In the genomic region with DNA sequence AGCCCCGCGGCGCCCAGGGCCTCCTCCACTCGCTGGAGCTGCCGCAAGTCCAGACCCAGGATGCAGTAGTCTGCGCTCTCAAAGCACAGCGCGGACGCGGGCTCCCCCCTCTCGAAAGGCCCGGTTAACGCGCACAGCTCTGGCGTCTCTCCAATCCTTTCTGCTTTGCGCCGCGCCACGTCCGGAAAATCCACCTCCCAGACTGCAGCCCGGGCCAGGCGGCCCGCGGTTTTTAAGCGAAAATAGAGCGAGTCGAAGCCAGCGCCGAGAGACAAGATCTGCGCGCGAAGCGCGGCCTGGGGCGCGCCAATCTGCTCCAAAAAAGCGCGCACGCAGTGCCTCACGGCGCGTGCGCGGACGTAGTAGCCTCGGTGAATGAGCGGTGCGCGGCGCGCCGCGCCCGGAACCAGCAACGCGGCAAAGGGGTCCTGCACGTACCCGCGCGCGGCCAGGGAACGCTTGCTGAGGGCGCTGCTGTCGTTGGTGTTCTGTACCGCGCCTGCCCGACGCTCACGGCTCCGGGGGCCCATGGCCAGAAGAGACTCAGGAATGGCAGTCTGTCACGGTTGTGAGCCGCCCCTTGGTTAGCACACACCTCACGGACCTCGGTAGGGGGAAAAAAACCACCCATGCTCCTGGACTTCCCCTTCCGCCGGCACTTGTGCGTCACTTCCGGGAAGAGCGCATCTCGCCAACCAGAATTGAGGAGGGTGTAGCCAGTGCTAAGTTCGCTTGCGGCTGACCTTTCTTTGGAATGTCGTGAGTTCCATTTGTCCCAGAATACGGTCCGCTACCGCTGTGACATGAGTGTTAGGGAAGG, we compare ENCODE assay signal across 8 cellular contexts. TPM values are rescaled to one million over a fixed set of nuclear protein-coding genes. Genes with fewer than 3 reads are reported as not detected.
A peak's percentile ranks its signal among the peaks of the same experiment; 100 is the strongest.
DNase-seq lines count a peak whose midpoint lies in the region; ATAC-seq and TF ChIP-seq lines count a peak whose summit lies in the region.

A gene with protein sequence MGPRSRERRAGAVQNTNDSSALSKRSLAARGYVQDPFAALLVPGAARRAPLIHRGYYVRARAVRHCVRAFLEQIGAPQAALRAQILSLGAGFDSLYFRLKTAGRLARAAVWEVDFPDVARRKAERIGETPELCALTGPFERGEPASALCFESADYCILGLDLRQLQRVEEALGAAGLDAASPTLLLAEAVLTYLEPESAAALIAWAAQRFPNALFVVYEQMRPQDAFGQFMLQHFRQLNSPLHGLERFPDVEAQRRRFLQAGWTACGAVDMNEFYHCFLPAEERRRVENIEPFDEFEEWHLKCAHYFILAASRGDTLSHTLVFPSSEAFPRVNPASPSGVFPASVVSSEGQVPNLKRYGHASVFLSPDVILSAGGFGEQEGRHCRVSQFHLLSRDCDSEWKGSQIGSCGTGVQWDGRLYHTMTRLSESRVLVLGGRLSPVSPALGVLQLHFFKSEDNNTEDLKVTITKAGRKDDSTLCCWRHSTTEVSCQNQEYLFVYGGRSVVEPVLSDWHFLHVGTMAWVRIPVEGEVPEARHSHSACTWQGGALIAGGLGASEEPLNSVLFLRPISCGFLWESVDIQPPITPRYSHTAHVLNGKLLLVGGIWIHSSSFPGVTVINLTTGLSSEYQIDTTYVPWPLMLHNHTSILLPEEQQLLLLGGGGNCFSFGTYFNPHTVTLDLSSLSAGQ (minus strand): TSS at position 614 of the 820 bp plus-strand sequence. CDS start 84 bp downstream, at position 530.

- H3K4me1 ChIP-seq in KMS-11 (ENCODE audit: low read depth, poor library complexity, severe bottlenecking) (no peaks in the 10 kb centered on the region), Peyer's patch (peaks cover 0 to 19% (median 9%) of the 10 kb centered on the region in 4 donors), muscle layer of colon (ENCODE audit: insufficient read depth, low read length) (peaks cover 26% of the 10 kb centered on the region)

- peak; percentile 27 to 77 for TF ChIP-seq POLR2A in Peyer's patch (IDR thresholded peaks at IDR 0.05)

- DNase-seq in DMS153 treated with DMSO at 0.1 percent for 48 hours (lab: John Stamatoyannopoulos, UW; ENCODE audit: unreplicated experiment) (peak; percentile 50), Peyer's patch (peak; percentile 88 to 97 (median 93))
- peak; percentile 93 for DNase-seq in activated T-cell treated with anti-CD3 and anti-CD28 coated beads, Interleukin-2, amount 50 U/mL, for 48 hours
- DNase-seq in stimulated activated CD8-positive, alpha-beta memory T cell treated with anti-CD3 and anti-CD28 coated beads, Interleukin-7, amount 100 ng/mL, for 1 hour (ENCODE audit: low read depth in 2 of 2), result peak; percentile 81 to 82

- H3K27ac ChIP-seq in KMS-11 (peak within 1 kb of the TSS; percentile 82), Peyer's patch (peak within 1 kb of the TSS; percentile 85 to 93 (median 91)), muscle layer of colon (ENCODE audit: low read depth, low read length) (peak within 1 kb of the TSS; percentile 99)

- H3K27me3 ChIP-seq in KMS-11 (ENCODE audit: insufficient read depth, low read depth) (no peaks in the 10 kb centered on the region), Peyer's patch (no peaks in the 10 kb centered on the region), muscle layer of colon (ENCODE audit: control insufficient read depth in 1 of 2, insufficient read depth in 2 of 2, low read length in 2 of 2) (no peaks in the 10 kb centered on the region)

- H3K36me3 ChIP-seq in KMS-11 (ENCODE audit: insufficient read depth) (no peaks in the 10 kb centered on the region), Peyer's patch (no peaks in the 10 kb centered on the region), muscle layer of colon (ENCODE audit: insufficient read depth, low read length) (no peaks in the 10 kb centered on the region)

- peak within 1 kb of the TSS; percentile 31 for H3K4me3 ChIP-seq in KMS-11 (IDR thresholded peaks at IDR 0.05; ENCODE audit: insufficient read depth, low read depth, low read length)
- peak within 1 kb of the TSS; percentile 58 to 79 (median 74) for H3K4me3 ChIP-seq in Peyer's patch
- H3K4me3 ChIP-seq in muscle layer of colon (ENCODE audit: low read depth in 1 of 2, low read length in 2 of 2), result peak within 1 kb of the TSS; percentile 85 to 90

- no peaks in the 10 kb centered on the region for H4K20me1 ChIP-seq in KMS-11 (ENCODE audit: insufficient read depth)

- peak within 1 kb of the TSS; percentile 75 for H3K9ac ChIP-seq in KMS-11
- H3K9ac ChIP-seq in muscle layer of colon (ENCODE audit: low read length), result peak within 1 kb of the TSS; percentile 76

- peak within 1 kb of the TSS; percentile 97 for H2AFZ ChIP-seq in KMS-11 (ENCODE audit: low read depth)

- peak within 1 kb of the TSS; percentile 59 for H3K4me2 ChIP-seq in KMS-11

- H3K9me3 ChIP-seq in Peyer's patch (no peaks in the 10 kb centered on the region), muscle layer of colon (ENCODE audit: low read length) (no peaks in the 10 kb centered on the region)

- TF ChIP-seq CTCF in KMS-11 (conservative IDR thresholded peaks at IDR 0.05; ENCODE audit: low read depth, low read length) (no peak), Peyer's patch (IDR thresholded peaks at IDR 0.05) (peak in 2 of 6 experiments; percentile 16 to 20)

- H3K79me2 ChIP-seq in KMS-11 (ENCODE audit: insufficient read depth, low read depth), result no peaks in the 10 kb centered on the region

- ATAC-seq in GM21717 (IDR thresholded peaks at IDR 0.05; ENCODE audit: unreplicated experiment) (peak; percentile 88), esophagus mucosa (peak; percentile 94)

RNA-seq across cellular contexts. Expression of the gene that starts here (rescaled TPM):
- total RNA-seq in Peyer's patch, result 1 to 10 TPM; 2.8 to 5.1 (median 3.6) TPM
- total RNA-seq in esophagus mucosa, result 7.8 TPM

Comparison
In these comparisons a context has a peak if more than half of its experiments do, and no peak if none do; other contexts are left out.
1. Peak in every context shown above with its lines: DNase-seq, ATAC-seq, H3K4me3 ChIP-seq and H3K27ac ChIP-seq.
2. H3K4me3 ChIP-seq: peak in every context shown above with its lines; median percentile 88 in muscle layer of colon; 74 in Peyer's patch; 31 in KMS-11.